Comparison of ENCODE assay signal across 29 cellular contexts in the genomic region with DNA sequence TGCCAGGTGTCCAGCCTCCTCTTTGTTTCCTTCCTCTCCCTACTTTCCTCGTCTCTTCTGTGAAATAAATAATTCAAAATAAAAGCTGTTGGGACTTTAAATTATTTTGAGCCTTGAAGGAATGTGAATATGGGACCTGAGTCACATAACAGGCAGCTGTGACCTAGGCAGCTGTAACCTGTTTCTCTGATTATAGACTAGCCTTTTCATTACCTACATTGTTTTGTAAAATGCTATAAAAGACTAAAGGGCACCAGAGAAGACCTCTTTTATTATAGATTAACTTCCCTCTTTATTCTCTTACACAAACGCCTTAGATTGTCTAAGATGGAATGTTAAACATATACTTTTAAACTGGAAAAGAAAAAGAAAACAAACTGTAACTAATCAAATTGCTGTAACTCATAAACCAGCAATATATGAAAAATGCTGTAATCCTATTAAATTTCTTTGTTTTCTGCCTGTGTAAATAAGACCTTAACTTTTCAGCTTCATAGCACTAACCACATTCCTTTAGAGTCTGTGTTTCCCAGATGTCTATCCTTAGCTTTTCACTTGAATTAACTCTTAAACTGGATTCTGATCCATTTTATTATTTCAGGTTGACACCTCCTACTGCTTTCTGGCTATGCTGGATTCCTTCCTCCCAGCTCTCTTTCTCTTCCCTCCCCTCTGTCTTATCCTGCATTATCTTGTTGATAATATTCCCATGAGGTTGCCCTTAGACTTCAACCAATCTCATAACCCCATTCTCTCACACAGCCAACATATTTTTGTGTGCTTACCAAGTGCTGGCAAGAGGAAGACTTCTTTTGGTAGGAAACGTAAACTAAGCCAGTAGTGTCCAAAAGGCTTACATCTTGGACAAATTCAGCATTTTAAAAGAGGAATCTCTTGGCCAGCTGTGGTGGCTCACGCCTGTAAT.
A peak's percentile ranks its signal among the peaks of the same experiment; 100 is the strongest.
DNase-seq lines count a peak whose midpoint lies in the region; ATAC-seq, FAIRE-seq and TF ChIP-seq lines count a peak whose summit lies in the region.
"Had no signal": no experiment of that assay in that cellular context is flagged by ENCODE, and none has a peak within 500 bp of the region (broad histone marks: within the 10 kb centered on the region; RNA-seq: fewer than 3 reads in every experiment).

No MANE protein-coding gene starts in this region.

- peak overlapping the region; percentile 37 for H3K27ac Mint-ChIP-seq in nephron progenitor cell
- H3K27ac Mint-ChIP-seq: activated CD8-positive, alpha-beta memory T cell treated with anti-CD3 and anti-CD28 coated beads, Interleukin-2, amount 10 ng/mL, durations not matched to agents 7 days and 5 days; activated naive CD8-positive, alpha-beta T cell; activated T-helper 17 cell treated with anti-CD3 and anti-CD28 coated beads, Interleukin-2, amount 50 U/mL, for 72 hours; IgD-negative memory B cell had no signal

- peak in 1 of 2 donors; percentile 36 for ATAC-seq in right cardiac atrium
- no peak for ATAC-seq in Right ventricle myocardium inferior
- no peak for ATAC-seq in HG03280 (IDR thresholded peaks at IDR 0.05; ENCODE audit: unreplicated experiment)
- ATAC-seq in GM21423 (IDR thresholded peaks at IDR 0.05; ENCODE audit: unreplicated experiment), result no peak
- ATAC-seq: activated CD8-positive, alpha-beta memory T cell treated with anti-CD3 and anti-CD28 coated beads, Interleukin-2, amount 10 ng/mL, durations not matched to agents 7 days and 5 days; activated T-helper 17 cell treated with anti-CD3 and anti-CD28 coated beads, Interleukin-2, amount 50 U/mL, for 72 hours had no signal

- CTCF ChIA-PET in RWPE1 (lab: Yijun Ruan, JAX), result interaction anchor here (0.6 kb wide), 1 partner anchor 1359 kb away, joined by 3 read pairs; no protein-coding TSS in a partner anchor

- no peaks in the 10 kb centered on the region for H3K27me3 ChIP-seq in right cardiac atrium (ENCODE audit: control insufficient read depth, insufficient read depth)
- H3K27me3 ChIP-seq: BLaER1 treated with 17β-estradiol and CSF1 and Interleukin-3, amounts not matched to agents 10 nM and 100 nM; dorsolateral prefrontal cortex; MG63; neutrophil had no signal

- no peak overlapping the region for H3K4me3 Mint-ChIP-seq in nephron progenitor cell
- H3K4me3 Mint-ChIP-seq: activated CD8-positive, alpha-beta memory T cell treated with anti-CD3 and anti-CD28 coated beads, Interleukin-2, amount 10 ng/mL, durations not matched to agents 7 days and 5 days; activated naive CD8-positive, alpha-beta T cell; activated T-helper 17 cell treated with anti-CD3 and anti-CD28 coated beads, Interleukin-2, amount 50 U/mL, for 72 hours; brain; IgD-negative memory B cell had no signal

- WGBS in right cardiac atrium, result 53% methylated on average over 4 of the region's 4 CpGs

- no peaks in the 10 kb centered on the region for H3K36me3 Mint-ChIP-seq in nephron progenitor cell (ENCODE audit: low read depth)
- H3K36me3 Mint-ChIP-seq: activated CD8-positive, alpha-beta memory T cell treated with anti-CD3 and anti-CD28 coated beads, Interleukin-2, amount 10 ng/mL, durations not matched to agents 7 days and 5 days; activated naive CD8-positive, alpha-beta T cell; brain had no signal

- H3K4me1 Mint-ChIP-seq in nephron progenitor cell, result no peaks in the 10 kb centered on the region
- H3K4me1 Mint-ChIP-seq: activated CD8-positive, alpha-beta memory T cell treated with anti-CD3 and anti-CD28 coated beads, Interleukin-2, amount 10 ng/mL, durations not matched to agents 7 days and 5 days; activated T-helper 17 cell treated with anti-CD3 and anti-CD28 coated beads, Interleukin-2, amount 50 U/mL, for 72 hours had no signal

- no peaks in the 10 kb centered on the region for H3K9me3 Mint-ChIP-seq in nephron progenitor cell
- H3K9me3 Mint-ChIP-seq: activated T-helper 17 cell treated with anti-CD3 and anti-CD28 coated beads, Interleukin-2, amount 50 U/mL, for 72 hours; brain; IgD-negative memory B cell had no signal

- TF ChIP-seq CTCF in nephron progenitor cell (IDR thresholded peaks at IDR 0.05) (no peak), RWPE1 (conservative IDR thresholded peaks at IDR 0.05; ENCODE audit: low read depth) (no peak)

- H3K4me1 ChIP-seq in right cardiac atrium (ENCODE audit: control insufficient read depth, insufficient read depth, low read length), result peaks cover 8% of the 10 kb centered on the region
- H3K4me1 ChIP-seq: BLaER1 treated with 17β-estradiol and CSF1 and Interleukin-3, amounts not matched to agents 10 nM and 100 nM had no signal

- intact Hi-C loops in right cardiac atrium (cut with DNase I) (no loop called here), Right ventricle myocardium inferior (cut with DNase I) (loop anchor here (10.0 kb wide), 1 partner anchor 68 kb away; the partner anchor contains the start of gene TPD52L1)

- no peak for DNase-seq in right cardiac atrium
- DNase-seq in Right ventricle myocardium inferior (ENCODE audit: missing footprints), result no peak
- no peak for DNase-seq in nephron progenitor cell
- DNase-seq in RWPE1 (ENCODE audit: low spot score), result no peak
- DNase-seq in NCI-H526 treated with DMSO at 0.1 percent for 48 hours (lab: John Stamatoyannopoulos, UW), result no peak
- DNase-seq: ACHN; activated CD4-positive, alpha-beta T cell treated with anti-CD3 and anti-CD28 coated beads for 48 hours; activated CD8-positive, alpha-beta memory T cell treated with anti-CD3 and anti-CD28 coated beads, Interleukin-2, amount 10 ng/mL, durations not matched to agents 7 days and 5 days; dorsolateral prefrontal cortex; HCEC 1CT; MG63; NCI-H1436 treated with DMSO at 0.1 percent for 48 hours; NCI-H2171 treated with DMSO at 0.1 percent for 48 hours; retina; stimulated activated CD4-positive, alpha-beta T cell treated with anti-CD3 and anti-CD28 coated beads, Interleukin-15, amount 100 ng/mL, for 24 hours; substantia nigra; T-helper 1 cell had no signal

- peak overlapping the region; percentile 45 for H3K27ac ChIP-seq in right cardiac atrium (ENCODE audit: low read length)
- H3K27ac ChIP-seq in RWPE1, result no peak overlapping the region
- H3K27ac ChIP-seq: BLaER1 treated with 17β-estradiol and CSF1 and Interleukin-3, amounts not matched to agents 10 nM and 100 nM; epithelial cell of prostate; neutrophil had no signal

- no peaks in the 10 kb centered on the region for H3K9me3 ChIP-seq in right cardiac atrium (ENCODE audit: control insufficient read depth, low read length)
- H3K9me3 ChIP-seq: BLaER1 treated with 17β-estradiol and CSF1 and Interleukin-3, amounts not matched to agents 10 nM and 100 nM; MG63; neutrophil had no signal

- peak; percentile 88 for FAIRE-seq in endometrium (lab: Jason Lieb, UNC)
- FAIRE-seq: frontal cortex, GM18507 had no signal

- H3K27me3 Mint-ChIP-seq in nephron progenitor cell (ENCODE audit: low read depth, poor library complexity), result no peaks in the 10 kb centered on the region
- H3K27me3 Mint-ChIP-seq: IgD-negative memory B cell had no signal

- POLR2A ChIA-PET in RWPE1 (lab: Yijun Ruan, JAX; ENCODE audit: low non-redundant PET), result no interaction called here

- H3K4me3 ChIP-seq in right cardiac atrium (ENCODE audit: low read length), result no peak overlapping the region
- H3K4me3 ChIP-seq: BLaER1 treated with 17β-estradiol and CSF1 and Interleukin-3, amounts not matched to agents 10 nM and 100 nM; dorsolateral prefrontal cortex; MG63 had no signal
